9 cellular contexts compared by ENCODE assay signal in the genomic region with DNA sequence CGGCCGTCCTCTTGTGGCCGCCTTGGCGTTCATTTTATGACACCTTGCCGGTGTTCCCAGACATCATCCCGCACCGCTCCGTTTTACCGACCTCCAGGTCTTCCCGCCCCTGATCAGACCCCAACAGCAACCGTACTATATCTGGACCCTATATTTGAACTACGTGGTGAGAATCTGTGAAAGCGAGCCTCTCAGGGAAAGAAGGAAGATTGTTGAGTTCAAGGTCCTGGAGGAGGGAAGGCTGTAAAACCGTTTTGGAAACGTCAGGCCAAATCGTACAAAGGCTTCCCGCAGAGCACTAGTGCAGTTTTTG. TPM values are rescaled to one million over a fixed set of nuclear protein-coding genes. Genes with fewer than 3 reads are reported as not detected.
DNase-seq lines count a peak whose midpoint lies in the region; ATAC-seq and TF ChIP-seq lines count a peak whose summit lies in the region.
"Had no signal": no experiment of that assay in that cellular context is flagged by ENCODE, and none has a peak within 500 bp of the region (broad histone marks: within the 10 kb centered on the region; RNA-seq: fewer than 3 reads in every experiment).

No MANE protein-coding gene starts in this region.

- WGBS in esophagus squamous epithelium, 2 donors = 28 to 30% methylated on average over 4 to 6 of the region's 17 CpGs

- ATAC-seq in gastrocnemius medialis (no peak), GM19395 (IDR thresholded peaks at IDR 0.05; ENCODE audit: unreplicated experiment) (no peak)

- H3K27me3 ChIP-seq in GM06990 (replicated peaks; ENCODE audit: control insufficient read depth, insufficient read depth, low read length) (no peaks in the 10 kb centered on the region), Peyer's patch (peaks cover 0 to 11% of the 10 kb centered on the region in 2 donors), esophagus squamous epithelium (peaks cover 8 to 76% (median 14%) of the 10 kb centered on the region in 4 donors), gastrocnemius medialis (peaks cover 51 to 67% (median 52%) of the 10 kb centered on the region in 3 donors)

- H3K9me3 ChIP-seq in Peyer's patch (no peaks in the 10 kb centered on the region), esophagus squamous epithelium (no peaks in the 10 kb centered on the region), gastrocnemius medialis (no peaks in the 10 kb centered on the region)
- H3K9me3 ChIP-seq: SK-N-SH had no signal

- intact Hi-C loops in esophagus squamous epithelium (cut with DNase I) (no loop called here), gastrocnemius medialis (cut with DNase I; ENCODE audit: low total_unique reads) (no loop called here)

- no peak for TF ChIP-seq CTCF in GM06990 (IDR thresholded peaks at IDR 0.05; ENCODE audit: insufficient read depth, low read length, poor library complexity, severe bottlenecking)
- TF ChIP-seq CTCF in Peyer's patch (IDR thresholded peaks at IDR 0.05) = no peak
- TF ChIP-seq CTCF in esophagus squamous epithelium (IDR thresholded peaks at IDR 0.05) = no peak
- no peak for TF ChIP-seq CTCF in gastrocnemius medialis (IDR thresholded peaks at IDR 0.05 in 4 of 5, conservative IDR thresholded peaks at IDR 0.05 in 1 of 5)

- H3K36me3 ChIP-seq in GM06990 (ENCODE audit: control insufficient read depth, insufficient read depth, low read length) = no peaks in the 10 kb centered on the region
- no peaks in the 10 kb centered on the region for H3K36me3 ChIP-seq in Peyer's patch
- H3K36me3 ChIP-seq in esophagus squamous epithelium = no peaks in the 10 kb centered on the region
- H3K36me3 ChIP-seq in gastrocnemius medialis = no peaks in the 10 kb centered on the region

- peak overlapping the region in 2 of 4 donors; percentile 90 to 94 for H3K27ac ChIP-seq in Peyer's patch
- H3K27ac ChIP-seq in esophagus squamous epithelium = no peak overlapping the region
- H3K27ac ChIP-seq in gastrocnemius medialis = peak overlapping the region in 1 of 4 donors; percentile 48

- H3K4me1 ChIP-seq in Peyer's patch (peaks cover 0 to 23% (median 1%) of the 10 kb centered on the region in 4 donors), esophagus squamous epithelium (peaks cover 10 to 25% (median 21%) of the 10 kb centered on the region in 3 donors), gastrocnemius medialis (peaks cover 5 to 9% of the 10 kb centered on the region in 2 donors)

- TF ChIP-seq POLR2A in Peyer's patch (IDR thresholded peaks at IDR 0.05) (no peak), esophagus squamous epithelium (IDR thresholded peaks at IDR 0.05) (no peak), gastrocnemius medialis (IDR thresholded peaks at IDR 0.05) (no peak)

- DNase-seq in GM06990 (ENCODE audit: extremely low read depth, insufficient read length) (no peak), Peyer's patch (no peak), esophagus squamous epithelium (lab: John Stamatoyannopoulos, UW) (no peak), gastrocnemius medialis (no peak), COLO668 (lab: John Stamatoyannopoulos, UW; ENCODE audit: unreplicated experiment) (no peak), dedifferentiated amniotic fluid mesenchymal stem cell (ENCODE audit: extremely low spot score) (no peak)
- DNase-seq: kidney glomerular epithelial cell had no signal

- in situ Hi-C loops in gastrocnemius medialis (cut with MboI; ENCODE audit: low sequenced_read_pairs in 4 of 4) = no loop called here

- H3K4me3 ChIP-seq in GM06990 (replicated peaks; ENCODE audit: low read depth, low read length) (peak overlapping the region; percentile 77), Peyer's patch (peak overlapping the region in 3 of 4 donors; percentile 54 to 66 (median 63)), esophagus squamous epithelium (peak overlapping the region in 3 of 4 donors; percentile 53 to 70 (median 57)), gastrocnemius medialis (peak overlapping the region; percentile 55 to 63 (median 60))

RNA-seq across cellular contexts. Expression of a gene that starts 1.4 kb away (rescaled TPM):
- total RNA-seq in Peyer's patch (10 to 100 TPM in 1 of 4 donors, 1 to 10 TPM in 2, under 1 TPM in 1; 0.35 to 33.8 (median 3.0) TPM), esophagus squamous epithelium (1 to 10 TPM in 2 of 4 donors, under 1 TPM in 2; 0.38 to 7.2 (median 2.7) TPM), gastrocnemius medialis (1 to 10 TPM; 4.9 to 9.4 (median 5.9) TPM)
